Comparison of ENCODE assay signal across 21 cellular contexts in the genomic region with DNA sequence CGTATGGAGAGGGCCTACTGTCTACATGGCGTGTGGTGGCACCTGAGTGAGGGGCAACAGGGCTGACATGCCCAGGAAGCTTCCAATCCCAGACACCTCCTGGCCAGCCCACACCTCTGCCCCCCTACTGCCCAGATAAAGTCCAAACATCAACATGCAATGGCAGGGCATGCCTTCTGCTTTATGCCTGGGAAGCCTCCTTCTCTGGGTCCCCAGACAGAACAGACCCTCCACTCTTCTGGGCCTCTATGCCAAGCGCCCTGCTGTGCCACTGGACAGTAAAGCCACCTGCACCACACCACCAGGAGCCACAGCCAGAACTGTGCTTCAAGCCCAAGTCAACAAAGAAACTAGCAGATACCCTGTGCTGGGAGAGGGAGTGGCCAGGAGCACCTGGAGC. TPM values are rescaled to one million over a fixed set of nuclear protein-coding genes. Genes with fewer than 3 reads are reported as not detected.
DNase-seq lines count a peak whose midpoint lies in the region; ATAC-seq and TF ChIP-seq lines count a peak whose summit lies in the region.
"Had no signal": no experiment of that assay in that cellular context is flagged by ENCODE, and none has a peak within 500 bp of the region (broad histone marks: within the 10 kb centered on the region; RNA-seq: fewer than 3 reads in every experiment).

No MANE protein-coding gene starts in this region.

- H3K27me3 Mint-ChIP-seq in activated CD8-positive, alpha-beta memory T cell treated with anti-CD3 and anti-CD28 coated beads, Interleukin-2, amount 10 ng/mL, durations not matched to agents 7 days and 5 days: peaks cover 5% of the 10 kb centered on the region
- H3K27me3 Mint-ChIP-seq in endodermal cell (ENCODE audit: insufficient read depth): peaks cover 18% of the 10 kb centered on the region
- peaks cover 27% of the 10 kb centered on the region for H3K27me3 Mint-ChIP-seq in osteocyte (ENCODE audit: unreplicated experiment)

- intact Hi-C loops in ascending aorta (cut with DNase I): no loop called here

- H3K4me1 Mint-ChIP-seq in activated CD8-positive, alpha-beta memory T cell treated with anti-CD3 and anti-CD28 coated beads, Interleukin-2, amount 10 ng/mL, durations not matched to agents 7 days and 5 days: no peaks in the 10 kb centered on the region
- H3K4me1 Mint-ChIP-seq in endodermal cell (no peaks in the 10 kb centered on the region), osteocyte (ENCODE audit: unreplicated experiment) (no peaks in the 10 kb centered on the region)
- H3K4me1 Mint-ChIP-seq: CD8-positive, alpha-beta memory T cell had no signal

- H3K4me2 ChIP-seq in MM.1S (ENCODE audit: low read depth, low read length): no peak overlapping the region

- H3K4me3 ChIP-seq in MM.1S (ENCODE audit: low read length): no peak overlapping the region
- H3K4me3 ChIP-seq in endodermal cell (ENCODE audit: low read length): no peak overlapping the region
- no peak overlapping the region for H3K4me3 ChIP-seq in ascending aorta
- H3K4me3 ChIP-seq: BLaER1 treated with 17β-estradiol and CSF1 and Interleukin-3, amounts not matched to agents 10 nM and 100 nM; GM23248; HAP-1 had no signal

- H3K27ac ChIP-seq in MM.1S (ENCODE audit: low read length): no peak overlapping the region
- H3K27ac ChIP-seq in endodermal cell (ENCODE audit: low read depth, low read length): no peak overlapping the region
- H3K27ac ChIP-seq in ascending aorta: no peak overlapping the region
- H3K27ac ChIP-seq: BLaER1 treated with 17β-estradiol and CSF1 and Interleukin-3, amounts not matched to agents 10 nM and 100 nM; GM23248 had no signal

- no peak overlapping the region for H2AFZ ChIP-seq in MM.1S (ENCODE audit: low read length)
- H2AFZ ChIP-seq: GM23248 had no signal

- H3K9me3 Mint-ChIP-seq in activated CD8-positive, alpha-beta memory T cell treated with anti-CD3 and anti-CD28 coated beads, Interleukin-2, amount 10 ng/mL, durations not matched to agents 7 days and 5 days (ENCODE audit: low read depth): no peaks in the 10 kb centered on the region
- no peaks in the 10 kb centered on the region for H3K9me3 Mint-ChIP-seq in endodermal cell
- no peaks in the 10 kb centered on the region for H3K9me3 Mint-ChIP-seq in osteocyte (ENCODE audit: unreplicated experiment)
- H3K9me3 Mint-ChIP-seq: CD8-positive, alpha-beta memory T cell had no signal

- H3F3A ChIP-seq in MM.1S (ENCODE audit: insufficient read depth, low read length): no peaks in the 10 kb centered on the region

- 85 to 92% methylated on average over 2 to 3 of the region's 3 CpGs for WGBS in endodermal cell (ENCODE audit: insufficient coverage in 1 of 2, insufficient read length in 1 of 2), 2 experiments

- CTCF ChIA-PET in activated CD8-positive, alpha-beta memory T cell treated with anti-CD3 and anti-CD28 coated beads, Interleukin-2, amount 10 ng/mL, durations not matched to agents 7 days and 5 days (lab: Charles Lee): interaction anchor here (2.3 kb wide), 1 partner anchor 9 kb away, joined by 7 read pairs; no protein-coding TSS in a partner anchor

- no peaks in the 10 kb centered on the region for H3K36me3 Mint-ChIP-seq in activated CD8-positive, alpha-beta memory T cell treated with anti-CD3 and anti-CD28 coated beads, Interleukin-2, amount 10 ng/mL, durations not matched to agents 7 days and 5 days
- H3K36me3 Mint-ChIP-seq in endodermal cell (ENCODE audit: low read depth): no peaks in the 10 kb centered on the region
- no peaks in the 10 kb centered on the region for H3K36me3 Mint-ChIP-seq in osteocyte (ENCODE audit: unreplicated experiment)
- H3K36me3 Mint-ChIP-seq: CD8-positive, alpha-beta memory T cell had no signal

- H3K9me3 ChIP-seq in MM.1S (replicated peaks; ENCODE audit: insufficient read depth, low read length): no peaks in the 10 kb centered on the region
- H3K9me3 ChIP-seq in endodermal cell (ENCODE audit: control insufficient read depth, low read length): no peaks in the 10 kb centered on the region
- H3K9me3 ChIP-seq in ascending aorta: no peaks in the 10 kb centered on the region
- H3K9me3 ChIP-seq: Caco-2, HAP-1 had no signal

- no peaks in the 10 kb centered on the region for H3K79me2 ChIP-seq in MM.1S (ENCODE audit: low read length)

- H3K4me1 ChIP-seq in MM.1S (ENCODE audit: low read length) (peaks cover 19% of the 10 kb centered on the region), endodermal cell (ENCODE audit: control insufficient read depth, insufficient read depth, low read length) (no peaks in the 10 kb centered on the region), ascending aorta (no peaks in the 10 kb centered on the region)
- H3K4me1 ChIP-seq: HAP-1 had no signal

- no peak for TF ChIP-seq CTCF in MM.1S (IDR thresholded peaks at IDR 0.05; ENCODE audit: low read length)
- no peak for TF ChIP-seq CTCF in endodermal cell (conservative IDR thresholded peaks at IDR 0.05)
- TF ChIP-seq CTCF in osteocyte (IDR thresholded peaks at IDR 0.05): no peak
- TF ChIP-seq CTCF in ascending aorta (IDR thresholded peaks at IDR 0.05): no peak

- H3K9me2 ChIP-seq in MM.1S (replicated peaks; ENCODE audit: insufficient read depth, low read length): no peaks in the 10 kb centered on the region

- DNase-seq in activated CD8-positive, alpha-beta memory T cell treated with anti-CD3 and anti-CD28 coated beads, Interleukin-2, amount 10 ng/mL, durations not matched to agents 7 days and 5 days: peak; percentile 18
- no peak for DNase-seq in activated CD8-positive, alpha-beta memory T cell treated with anti-CD3 and anti-CD28 coated beads, Interleukin-2, amount 50 U/mL, for 4 hours
- peak; percentile 34 for DNase-seq in MM.1S
- peak; percentile 26 for DNase-seq in endodermal cell
- DNase-seq in osteocyte (ENCODE audit: extremely low spot score, unreplicated experiment): peak; percentile 62
- no peak for DNase-seq in ascending aorta (ENCODE audit: low spot score in 2 of 2)
- DNase-seq: 8988T; CD8-positive, alpha-beta memory T cell; DMS153; DMS79; GDM1; GM23248; IMR-90 had no signal

- no peak overlapping the region for H3K4me3 Mint-ChIP-seq in activated CD8-positive, alpha-beta memory T cell treated with anti-CD3 and anti-CD28 coated beads, Interleukin-2, amount 10 ng/mL, durations not matched to agents 7 days and 5 days
- H3K4me3 Mint-ChIP-seq in endodermal cell: no peak overlapping the region
- H3K4me3 Mint-ChIP-seq in osteocyte (ENCODE audit: unreplicated experiment): no peak overlapping the region
- H3K4me3 Mint-ChIP-seq: CD8-positive, alpha-beta memory T cell had no signal

- H4K20me1 ChIP-seq in MM.1S (ENCODE audit: insufficient read depth, low read length): no peaks in the 10 kb centered on the region
- H4K20me1 ChIP-seq: BLaER1 treated with 17β-estradiol and CSF1 and Interleukin-3, amounts not matched to agents 10 nM and 100 nM had no signal

- H3K27me3 ChIP-seq in MM.1S (replicated peaks; ENCODE audit: insufficient read depth, low read length): no peaks in the 10 kb centered on the region
- no peaks in the 10 kb centered on the region for H3K27me3 ChIP-seq in endodermal cell (ENCODE audit: control insufficient read depth, insufficient read depth, low read length, poor library complexity, severe bottlenecking)
- H3K27me3 ChIP-seq in ascending aorta: no peaks in the 10 kb centered on the region
- H3K27me3 ChIP-seq: BLaER1 treated with 17β-estradiol and CSF1 and Interleukin-3, amounts not matched to agents 10 nM and 100 nM had no signal

- H3K36me3 ChIP-seq in MM.1S (replicated peaks; ENCODE audit: insufficient read depth, low read length): no peaks in the 10 kb centered on the region
- H3K36me3 ChIP-seq in endodermal cell (ENCODE audit: control insufficient read depth, insufficient read depth, low read length): no peaks in the 10 kb centered on the region
- H3K36me3 ChIP-seq in ascending aorta: no peaks in the 10 kb centered on the region
- H3K36me3 ChIP-seq: BLaER1 treated with 17β-estradiol and CSF1 and Interleukin-3, amounts not matched to agents 10 nM and 100 nM; HAP-1 had no signal

- ATAC-seq in activated CD8-positive, alpha-beta memory T cell treated with anti-CD3 and anti-CD28 coated beads, Interleukin-2, amount 10 ng/mL, durations not matched to agents 7 days and 5 days: no peak
- no peak for ATAC-seq in HG03354 (IDR thresholded peaks at IDR 0.05; ENCODE audit: poor library complexity, severe bottlenecking, unreplicated experiment)
- ATAC-seq in HG03196 (IDR thresholded peaks at IDR 0.05; ENCODE audit: unreplicated experiment): no peak

- H3K9ac ChIP-seq in MM.1S (ENCODE audit: low read length): no peak overlapping the region
- no peak overlapping the region for H3K9ac ChIP-seq in endodermal cell (ENCODE audit: extremely low read depth, low read length, poor library complexity, severe bottlenecking)
- H3K9ac ChIP-seq: BLaER1 treated with 17β-estradiol and CSF1 and Interleukin-3, amounts not matched to agents 10 nM and 100 nM; GM23248 had no signal

- H3K27ac Mint-ChIP-seq in activated CD8-positive, alpha-beta memory T cell treated with anti-CD3 and anti-CD28 coated beads, Interleukin-2, amount 10 ng/mL, durations not matched to agents 7 days and 5 days: no peak overlapping the region
- H3K27ac Mint-ChIP-seq in endodermal cell (no peak overlapping the region), osteocyte (ENCODE audit: unreplicated experiment) (no peak overlapping the region)
- H3K27ac Mint-ChIP-seq: CD8-positive, alpha-beta memory T cell had no signal

RNA-seq across cellular contexts. Expression of gene TMEM72, which starts 12.5 kb away (rescaled TPM):
- total RNA-seq in activated CD8-positive, alpha-beta memory T cell treated with anti-CD3 and anti-CD28 coated beads, Interleukin-2, amount 10 ng/mL, durations not matched to agents 7 days and 5 days: not detected
- total RNA-seq in endodermal cell: not detected
- polyA plus RNA-seq in endodermal cell (2013, experiment 1 of 2): 0.21 TPM
- polyA plus RNA-seq in endodermal cell (2013, experiment 2 of 2): 0.12 TPM
- not detected in 2 replicates for total RNA-seq in osteocyte
- total RNA-seq in ascending aorta: not detected
- total RNA-seq: Caco-2; CD8-positive, alpha-beta memory T cell; Daoy; GM23248; H4; IMR-90 had no signal
- polyA plus RNA-seq: AG04450; CD8-positive, alpha-beta memory T cell; GM23248; IMR-90 had no signal

RNA-seq across cellular contexts. Expression of gene RASSF4, which starts 36.0 kb away (rescaled TPM):
- 1 to 10 TPM; 1.2 to 3.1 TPM for total RNA-seq in activated CD8-positive, alpha-beta memory T cell treated with anti-CD3 and anti-CD28 coated beads, Interleukin-2, amount 10 ng/mL, durations not matched to agents 7 days and 5 days
- total RNA-seq in endodermal cell: 10 to 100 TPM in 1 of 2 donors, 1 to 10 TPM in 1; 5.2 to 14.1 TPM
- polyA plus RNA-seq in endodermal cell (2013, experiment 1 of 2): 17.2 TPM
- polyA plus RNA-seq in endodermal cell (2013, experiment 2 of 2): 20.0 TPM
- total RNA-seq in osteocyte: 11.7 and 11.8 TPM in 2 replicates
- 40.0 TPM for total RNA-seq in ascending aorta

RNA-seq across cellular contexts. Expression of gene DEPP1, which starts 55.0 kb away (rescaled TPM):
- total RNA-seq in activated CD8-positive, alpha-beta memory T cell treated with anti-CD3 and anti-CD28 coated beads, Interleukin-2, amount 10 ng/mL, durations not matched to agents 7 days and 5 days: under 1 TPM in 1 of 2 experiments, not detected in 1; 0.37 TPM
- total RNA-seq in endodermal cell (1 to 10 TPM; 1.3 to 2.6 TPM), osteocyte (10.3 and 10.4 TPM in 2 replicates), ascending aorta (309 TPM)
- 0.89 TPM for polyA plus RNA-seq in endodermal cell (2013, experiment 1 of 2)
- polyA plus RNA-seq in endodermal cell (2013, experiment 2 of 2): 1.2 TPM
- polyA plus RNA-seq: CD8-positive, alpha-beta memory T cell had no signal

Comparison
In these comparisons a context has a peak if more than half of its experiments do, and no peak if none do; other contexts are left out.
1. DNase-seq: peak in activated CD8-positive, alpha-beta memory T cell treated with anti-CD3 and anti-CD28 coated beads, Interleukin-2, amount 10 ng/mL, durations not matched to agents 7 days and 5 days (single experiment), MM.1S (single experiment), endodermal cell (single experiment) and osteocyte (single experiment); none in activated CD8-positive, alpha-beta memory T cell treated with anti-CD3 and anti-CD28 coated beads, Interleukin-2, amount 50 U/mL, for 4 hours (single experiment) and ascending aorta (0 of 2).
2. RNA of gene DEPP1, which starts 55.0 kb away (total RNA-seq): 309 TPM in ascending aorta (single experiment); 10.3 to 10.4 TPM in osteocyte, 1.3 to 2.6 TPM in endodermal cell and 0.37 TPM in activated CD8-positive, alpha-beta memory T cell treated with anti-CD3 and anti-CD28 coated beads, Interleukin-2, amount 10 ng/mL, durations not matched to agents 7 days and 5 days; every median in the first group is over 10 times any median in the second.